ENCODE assay signal across 10 cellular contexts in the genomic region with DNA sequence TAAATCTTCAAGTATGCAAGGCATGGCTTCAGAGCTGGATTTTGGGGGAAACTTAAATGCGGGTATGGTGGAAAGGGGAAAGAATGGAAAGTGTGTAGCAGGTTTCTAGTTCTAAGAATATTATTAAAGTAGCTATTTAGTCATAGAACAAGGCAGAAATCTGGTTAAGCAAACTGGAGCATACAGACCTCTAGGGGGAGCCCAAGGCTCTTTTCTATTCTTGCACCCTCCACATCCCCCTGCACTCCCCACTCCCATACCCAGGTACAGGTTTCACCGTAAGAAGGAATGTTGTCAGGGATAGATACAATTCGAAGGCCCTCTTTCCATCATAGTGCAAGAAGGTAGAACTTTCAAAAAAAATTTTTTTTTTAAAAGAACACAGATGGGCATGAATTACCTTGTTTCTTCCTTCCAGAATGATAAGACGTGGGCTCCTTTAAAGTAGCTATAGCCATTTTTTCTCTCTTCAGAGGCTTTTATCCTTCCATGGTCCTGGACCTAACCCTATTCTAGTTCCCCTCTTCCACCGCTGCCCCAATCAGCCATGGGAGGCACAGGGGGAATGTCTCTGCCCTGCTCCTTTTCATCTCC. TPM values are rescaled to one million over a fixed set of nuclear protein-coding genes. Genes with fewer than 3 reads are reported as not detected.
A peak's percentile ranks its signal among the peaks of the same experiment; 100 is the strongest.
DNase-seq lines count a peak whose midpoint lies in the region; ATAC-seq, FAIRE-seq and TF ChIP-seq lines count a peak whose summit lies in the region.
"Had no signal": no experiment of that assay in that cellular context is flagged by ENCODE, and none has a peak within 500 bp of the region (broad histone marks: within the 10 kb centered on the region; RNA-seq: fewer than 3 reads in every experiment).

No MANE protein-coding gene starts in this region.

- H3K4me3 Mint-ChIP-seq in activated T-helper 2 cell treated with anti-CD3 and anti-CD28 coated beads, Interferon-gamma antibody, Interleukin-2, Interleukin-4, amounts not matched to agents 10 μg/mL and 5 μg/mL and 100 μg/mL, durations not matched to agents 14 hours and 24 hours and 36 hours (ENCODE audit: low read depth) = no peak overlapping the region

- peak; percentile 48 for DNase-seq in NCI-H2171 treated with DMSO at 0.1 percent for 48 hours (lab: John Stamatoyannopoulos, UW)
- DNase-seq in NCI-H2171 (lab: John Stamatoyannopoulos, UW) = no peak
- peak; percentile 32 for DNase-seq in Jurkat, Clone E6-1 (ENCODE audit: low read depth, low spot score)
- peak; percentile 37 for DNase-seq in RCC 7860 (ENCODE audit: low spot score)
- DNase-seq in fibroblast of the aortic adventitia (ENCODE audit: low read depth) = peak; percentile 56
- peak; percentile 12 for DNase-seq in smooth muscle cell of the brain vasculature (ENCODE audit: low read depth, low spot score)
- DNase-seq in activated T-helper 2 cell treated with anti-CD3 and anti-CD28 coated beads, Interferon-gamma antibody, Interleukin-2, Interleukin-4, amounts not matched to agents 10 μg/mL and 5 μg/mL and 100 μg/mL, durations not matched to agents 14 hours and 24 hours and 36 hours (ENCODE audit: low spot score) = no peak

- H3K4me3 ChIP-seq in Jurkat, Clone E6-1 (ENCODE audit: low read length) = no peak overlapping the region
- H3K4me3 ChIP-seq in fibroblast of the aortic adventitia (ENCODE audit: low read depth, low read length) = no peak overlapping the region
- H3K4me3 ChIP-seq: BLaER1 treated with 17β-estradiol and CSF1 and Interleukin-3, amounts not matched to agents 10 nM and 100 nM had no signal

- peaks cover 5% of the 10 kb centered on the region for H3K27me3 Mint-ChIP-seq in activated T-helper 2 cell treated with anti-CD3 and anti-CD28 coated beads, Interferon-gamma antibody, Interleukin-2, Interleukin-4, amounts not matched to agents 10 μg/mL and 5 μg/mL and 100 μg/mL, durations not matched to agents 14 hours and 24 hours and 36 hours (ENCODE audit: low read depth)

- no peaks in the 10 kb centered on the region for H3K4me1 Mint-ChIP-seq in activated T-helper 2 cell treated with anti-CD3 and anti-CD28 coated beads, Interferon-gamma antibody, Interleukin-2, Interleukin-4, amounts not matched to agents 10 μg/mL and 5 μg/mL and 100 μg/mL, durations not matched to agents 14 hours and 24 hours and 36 hours (ENCODE audit: low read depth)

- ATAC-seq in GM21526 (IDR thresholded peaks at IDR 0.05; ENCODE audit: low FRiP score, unreplicated experiment) = peak; percentile 68

- intact Hi-C loops in activated T-helper 2 cell treated with anti-CD3 and anti-CD28 coated beads, Interferon-gamma antibody, Interleukin-2, Interleukin-4, amounts not matched to agents 10 μg/mL and 5 μg/mL and 100 μg/mL, durations not matched to agents 14 hours and 24 hours and 36 hours (cut with micrococcal nuclease) = loop anchor here (1.0 kb wide), 1 partner anchor 261 kb away; no protein-coding TSS in a partner anchor

- FAIRE-seq in RCC 7860 (lab: Jason Lieb, UNC) = no peak

- H3K9me3 Mint-ChIP-seq in activated T-helper 2 cell treated with anti-CD3 and anti-CD28 coated beads, Interferon-gamma antibody, Interleukin-2, Interleukin-4, amounts not matched to agents 10 μg/mL and 5 μg/mL and 100 μg/mL, durations not matched to agents 14 hours and 24 hours and 36 hours = no peaks in the 10 kb centered on the region
- H3K9me3 Mint-ChIP-seq: activated naive CD4-positive, alpha-beta T cell treated with anti-CD3 and anti-CD28 coated beads, Interleukin-2, amount 50 U/mL, for 72 hours had no signal

- no peak overlapping the region for H3K27ac Mint-ChIP-seq in activated T-helper 2 cell treated with anti-CD3 and anti-CD28 coated beads, Interferon-gamma antibody, Interleukin-2, Interleukin-4, amounts not matched to agents 10 μg/mL and 5 μg/mL and 100 μg/mL, durations not matched to agents 14 hours and 24 hours and 36 hours
- H3K27ac Mint-ChIP-seq: activated naive CD4-positive, alpha-beta T cell treated with anti-CD3 and anti-CD28 coated beads, Interleukin-2, amount 50 U/mL, for 72 hours had no signal

- peak; percentile 80 for TF ChIP-seq CTCF in fibroblast of the aortic adventitia (IDR thresholded peaks at IDR 0.05; ENCODE audit: insufficient read depth, low read length)

- no peaks in the 10 kb centered on the region for H3K36me3 Mint-ChIP-seq in activated T-helper 2 cell treated with anti-CD3 and anti-CD28 coated beads, Interferon-gamma antibody, Interleukin-2, Interleukin-4, amounts not matched to agents 10 μg/mL and 5 μg/mL and 100 μg/mL, durations not matched to agents 14 hours and 24 hours and 36 hours (ENCODE audit: low read depth)
- H3K36me3 Mint-ChIP-seq: activated naive CD4-positive, alpha-beta T cell treated with anti-CD3 and anti-CD28 coated beads, Interleukin-2, amount 50 U/mL, for 72 hours had no signal

RNA-seq across cellular contexts. Expression of a gene that starts 41.5 kb away (rescaled TPM):
- polyA plus RNA-seq in Jurkat, Clone E6-1 (2012; ENCODE audit: insufficient read depth, insufficient read length) = 30.7 TPM
- total RNA-seq in fibroblast of the aortic adventitia (ENCODE audit: low replicate concordance) = 25.3 and 124 TPM in 2 replicates
- total RNA-seq in activated T-helper 2 cell treated with anti-CD3 and anti-CD28 coated beads, Interferon-gamma antibody, Interleukin-2, Interleukin-4, amounts not matched to agents 10 μg/mL and 5 μg/mL and 100 μg/mL, durations not matched to agents 14 hours and 24 hours and 36 hours = 43.5 and 45.6 TPM in 2 replicates

Comparison
In these comparisons a context has a peak if more than half of its experiments do, and no peak if none do; other contexts are left out.
1. DNase-seq: peak in NCI-H2171 treated with DMSO at 0.1 percent for 48 hours (single experiment), Jurkat, Clone E6-1 (single experiment), RCC 7860 (single experiment), fibroblast of the aortic adventitia (single experiment) and smooth muscle cell of the brain vasculature (single experiment); none in NCI-H2171 (single experiment) and activated T-helper 2 cell treated with anti-CD3 and anti-CD28 coated beads, Interferon-gamma antibody, Interleukin-2, Interleukin-4, amounts not matched to agents 10 μg/mL and 5 μg/mL and 100 μg/mL, durations not matched to agents 14 hours and 24 hours and 36 hours (single experiment).